ENCODE assay signal across 11 cellular contexts in genomic region chr1:41497056-41497440, GRCh38. TPM values are rescaled to one million over a fixed set of nuclear protein-coding genes. Genes with fewer than 3 reads are reported as not detected.
DNase-seq lines count a peak whose midpoint lies in the region; ATAC-seq and TF ChIP-seq lines count a peak whose summit lies in the region.
"Had no signal": no experiment of that assay in that cellular context is flagged by ENCODE, and none has a peak within 500 bp of the region (broad histone marks: within the 10 kb centered on the region; RNA-seq: fewer than 3 reads in every experiment).

No MANE protein-coding gene starts in this region.

- ATAC-seq in Right ventricle myocardium inferior (no peak), left cardiac atrium (no peak), mucosa of descending colon (no peak), HG03280 (IDR thresholded peaks at IDR 0.05; ENCODE audit: unreplicated experiment) (no peak), HG02610 (IDR thresholded peaks at IDR 0.05; ENCODE audit: unreplicated experiment) (no peak)

- H3K27me3 ChIP-seq in dorsolateral prefrontal cortex, result no peaks in the 10 kb centered on the region
- no peaks in the 10 kb centered on the region for H3K27me3 ChIP-seq in vagina

- H3K9me3 ChIP-seq in mucosa of descending colon, result no peaks in the 10 kb centered on the region
- no peaks in the 10 kb centered on the region for H3K9me3 ChIP-seq in vagina

- H3K36me3 ChIP-seq in mucosa of descending colon (ENCODE audit: low read depth) (no peaks in the 10 kb centered on the region), vagina (no peaks in the 10 kb centered on the region)

- H3K4me3 ChIP-seq in dorsolateral prefrontal cortex (peak overlapping the region in 13 of 59 donors; percentile 36 to 68 (median 60)), mucosa of descending colon (no peak overlapping the region), vagina (peak overlapping the region; percentile 23 to 45)

- peak overlapping the region in 48 of 59 donors; percentile 16 to 96 (median 86) for H3K27ac ChIP-seq in dorsolateral prefrontal cortex
- H3K27ac ChIP-seq in vagina, result peak overlapping the region; percentile 91
- H3K27ac ChIP-seq: parathyroid adenoma had no signal

- H3K4me1 ChIP-seq in mucosa of descending colon (ENCODE audit: low read depth), result peaks cover 53% of the 10 kb centered on the region
- H3K4me1 ChIP-seq in vagina, result peaks cover 62% of the 10 kb centered on the region
- H3K4me1 ChIP-seq: parathyroid adenoma had no signal

- DNase-seq in Right ventricle myocardium inferior (ENCODE audit: missing footprints), result peak; percentile 65
- no peak for DNase-seq in left cardiac atrium
- no peak for DNase-seq in dorsolateral prefrontal cortex
- DNase-seq in mucosa of descending colon, result peak in 2 of 3 donors; percentile 50 to 54
- DNase-seq in vagina (ENCODE audit: extremely low spot score in 2 of 2), result no peak
- no peak for DNase-seq in HUDEP-2 (lab: John Stamatoyannopoulos, UW; ENCODE audit: unreplicated experiment in 76 of 76)
- DNase-seq: central memory CD4-positive, alpha-beta T cell; MV-4-11 had no signal

- TF ChIP-seq CTCF in dorsolateral prefrontal cortex (IDR thresholded peaks at IDR 0.05 in 54 of 56, conservative IDR thresholded peaks at IDR 0.05 in 2 of 56; ENCODE audit: low read depth in 1 of 56, partially characterized antibody in 56 of 56), result no peak
- TF ChIP-seq CTCF in mucosa of descending colon (IDR thresholded peaks at IDR 0.05), result no peak
- TF ChIP-seq CTCF in vagina (IDR thresholded peaks at IDR 0.05), result no peak

- TF ChIP-seq POLR2A in vagina (IDR thresholded peaks at IDR 0.05), result no peak

- intact Hi-C loops in Right ventricle myocardium inferior (cut with DNase I), result loop anchor here (5.0 kb wide), 1 partner anchor 65 kb away; no protein-coding TSS in a partner anchor
- intact Hi-C loops in left cardiac atrium (cut with DNase I), result no loop called here
- intact Hi-C loops in dorsolateral prefrontal cortex (cut with DNase I), result no loop called here
- intact Hi-C loops in mucosa of descending colon (cut with DNase I, micrococcal nuclease), result no loop called here
- intact Hi-C loops in vagina (cut with DNase I), result no loop called here

RNA-seq across cellular contexts. Expression of gene EDN2, which starts 12.6 kb away (rescaled TPM):
- total RNA-seq in Right ventricle myocardium inferior, result not detected
- total RNA-seq in left cardiac atrium, result 1 to 10 TPM in 1 of 2 donors, under 1 TPM in 1; 0.18 to 1.2 TPM
- under 1 TPM in 2 of 120 experiments, not detected in 118; 0.36 to 0.67 TPM for total RNA-seq in dorsolateral prefrontal cortex
- total RNA-seq in mucosa of descending colon, result 1 to 10 TPM; 1.6 to 5.8 (median 2.0) TPM
- total RNA-seq in vagina, result 9.3 TPM

Comparison
In these comparisons a context has a peak if more than half of its experiments do, and no peak if none do; other contexts are left out.
1. DNase-seq: peak in Right ventricle myocardium inferior (single experiment) and mucosa of descending colon (2 of 3); none in left cardiac atrium (single experiment), dorsolateral prefrontal cortex (0 of 10), vagina (0 of 2) and HUDEP-2 (0 of 76).